Comparison of ENCODE assay signal across 34 cellular contexts in genomic region chr11:24293964-24294363, GRCh38.
"Had no signal": no experiment of that assay in that cellular context is flagged by ENCODE, and none has a peak within 500 bp of the region (broad histone marks: within the 10 kb centered on the region; RNA-seq: fewer than 3 reads in every experiment).

No MANE protein-coding gene starts in this region.

- H3K27me3 ChIP-seq: MG63 had no signal

- H3K9me3 ChIP-seq: MG63 had no signal

- H3K36me3 ChIP-seq: MG63 had no signal

- H3K27ac ChIP-seq: KMS-11 had no signal

- H3K4me3 ChIP-seq: MG63 had no signal

- DNase-seq: Karpas-422, Kasumi-1, MG63, MM.1S, MV-4-11, NCI-H1048, NCI-H1092, NCI-H1092 treated with DMSO at 0.1 percent for 48 hours, NCI-H1105, NCI-H1105 treated with DMSO at 0.1 percent for 48 hours, NCI-H1417, NCI-H1417 treated with DMSO at 0.1 percent for 48 hours, NCI-H1436, NCI-H1436 treated with DMSO at 0.1 percent for 48 hours, NCI-H146, NCI-H1694, NCI-H1694 treated with DMSO at 0.1 percent for 48 hours, NCI-H187, NCI-H187 treated with DMSO at 0.1 percent for 48 hours, NCI-H1930, NCI-H2029, NCI-H2029 treated with DMSO at 0.1 percent for 48 hours, NCI-H2081, NCI-H2081 treated with DMSO at 0.1 percent for 48 hours, NCI-H2107, NCI-H2171, NCI-H2171 treated with DMSO at 0.1 percent for 48 hours, NCI-H2227 treated with DMSO at 0.1 percent for 48 hours, NCI-H226, NCI-H345, NCI-H446, NCI-H446 treated with DMSO at 0.1 percent for 48 hours, NCI-H510A had no signal
